Comparison of ENCODE assay signal across 17 cellular contexts in the genomic region with DNA sequence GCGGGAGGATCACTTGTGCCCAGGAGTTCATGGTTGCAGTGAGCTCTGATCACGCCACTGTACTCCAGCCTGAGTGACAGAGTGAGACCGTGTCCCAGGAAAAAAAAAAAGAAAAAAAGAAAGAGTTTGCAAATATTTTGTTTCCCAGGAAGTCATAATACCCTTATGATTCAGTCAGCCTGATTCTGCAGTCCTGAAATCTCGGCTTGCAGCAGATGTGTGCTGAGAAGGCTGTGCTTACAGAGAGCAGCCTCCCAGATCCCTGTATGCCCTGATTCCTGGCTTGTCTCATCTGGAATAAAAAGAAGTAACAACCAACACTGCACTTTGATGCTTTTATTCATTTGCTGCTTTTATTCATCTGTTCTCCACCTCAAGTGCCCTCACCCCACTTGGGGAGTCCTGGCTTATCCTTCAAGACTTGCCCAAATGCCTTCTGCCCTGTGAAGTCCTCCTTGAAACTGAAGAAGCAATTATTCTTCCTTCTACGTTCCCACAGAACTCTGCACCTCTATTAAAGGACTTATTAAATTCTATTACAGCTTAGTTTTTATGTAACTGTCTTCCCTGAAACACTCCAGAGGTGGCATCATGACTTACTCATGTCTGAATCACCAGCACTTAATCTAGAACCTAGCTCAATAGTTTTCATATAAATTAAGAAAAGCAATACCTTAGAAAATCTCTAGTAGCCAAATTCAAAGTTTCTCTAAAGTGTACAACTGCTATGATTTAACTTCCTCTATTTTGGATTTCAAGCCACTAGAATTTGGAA. TPM values are rescaled to one million over a fixed set of nuclear protein-coding genes. Genes with fewer than 3 reads are reported as not detected.
A peak's percentile ranks its signal among the peaks of the same experiment; 100 is the strongest.
DNase-seq lines count a peak whose midpoint lies in the region; ATAC-seq and TF ChIP-seq lines count a peak whose summit lies in the region.
"Had no signal": no experiment of that assay in that cellular context is flagged by ENCODE, and none has a peak within 500 bp of the region (broad histone marks: within the 10 kb centered on the region; RNA-seq: fewer than 3 reads in every experiment).

No MANE protein-coding gene starts in this region.

- no peak; the same call in 1 of the 2 replicates for TF ChIP-seq POLR2A in IMR-90 (IDR thresholded peaks at IDR 0.05; ENCODE audit: low read depth, low read length)

- in situ Hi-C loops in IMR-90 (cut with MboI; ENCODE audit: low sequenced_read_pairs), result no loop called here

- TF ChIP-seq RAD21 in IMR-90 (IDR thresholded peaks at IDR 0.05; ENCODE audit: low read length), result no peak

- no peak overlapping the region for H3K27ac Mint-ChIP-seq in activated T-helper 17 cell treated with anti-CD3 and anti-CD28 coated beads, Interleukin-2, amount 50 U/mL, for 72 hours
- no peak overlapping the region for H3K27ac Mint-ChIP-seq in activated T-helper 2 cell treated with anti-CD3 and anti-CD28 coated beads, Interferon-gamma antibody, Interleukin-2, Interleukin-4, amounts not matched to agents 10 μg/mL and 5 μg/mL and 100 μg/mL, durations not matched to agents 14 hours and 24 hours and 36 hours
- H3K27ac Mint-ChIP-seq: activated naive CD8-positive, alpha-beta T cell had no signal

- peak overlapping the region; percentile 75; the same call in 1 of the 2 replicates for H2AK5ac ChIP-seq in IMR-90 (ENCODE audit: low read depth, low read length)

- no peaks in the 10 kb centered on the region for H3K36me3 Mint-ChIP-seq in activated T-helper 17 cell treated with anti-CD3 and anti-CD28 coated beads, Interleukin-2, amount 50 U/mL, for 72 hours (ENCODE audit: low read depth)
- H3K36me3 Mint-ChIP-seq in activated T-helper 2 cell treated with anti-CD3 and anti-CD28 coated beads, Interferon-gamma antibody, Interleukin-2, Interleukin-4, amounts not matched to agents 10 μg/mL and 5 μg/mL and 100 μg/mL, durations not matched to agents 14 hours and 24 hours and 36 hours (ENCODE audit: low read depth), result no peaks in the 10 kb centered on the region

- POLR2A ChIA-PET in IMR-90 (lab: Charles Lee; ENCODE audit: unreplicated experiment), result no interaction called here

- peak overlapping the region; percentile 86 for H3K18ac ChIP-seq in IMR-90 (ENCODE audit: low read depth, low read length)

- H3K27me3 ChIP-seq in IMR-90 (ENCODE audit: control insufficient read depth, insufficient read depth, low read length), result no peaks in the 10 kb centered on the region
- H3K27me3 ChIP-seq: heart left ventricle, left lung, thyroid gland had no signal

- dilution Hi-C loops in IMR-90 (cut with HindIII; ENCODE audit: low sequenced_read_pairs, unreplicated experiment), result no loop called here

- H3K27ac ChIP-seq in IMR-90 (ENCODE audit: insufficient read depth, low read length), result peak overlapping the region; percentile 1; the same call in 1 of the 2 replicates
- H3K27ac ChIP-seq: heart left ventricle, left lung, spleen, thyroid gland had no signal

- H2BK5ac ChIP-seq in IMR-90 (ENCODE audit: low read depth, low read length, poor library complexity, severe bottlenecking), result peak overlapping the region; percentile 87

- peak overlapping the region; percentile 22; the same call in 1 of the 2 replicates for H3K23ac ChIP-seq in IMR-90 (ENCODE audit: low read depth, low read length)

- CTCF ChIA-PET in IMR-90 (lab: Yijun Ruan, JAX), result interaction anchor here (0.7 to 1.1 kb wide), 2 partner anchors 14 to 189 kb away, joined by 3 to 4 read pairs; no protein-coding TSS in a partner anchor

- H3K36me3 ChIP-seq in IMR-90 (ENCODE audit: control insufficient read depth, insufficient read depth, low read length), result no peaks in the 10 kb centered on the region
- H3K36me3 ChIP-seq: heart left ventricle, left lung, spleen, thyroid gland had no signal

- H3K27me3 Mint-ChIP-seq in activated T-helper 17 cell treated with anti-CD3 and anti-CD28 coated beads, Interleukin-2, amount 50 U/mL, for 72 hours, result peaks cover 32% of the 10 kb centered on the region
- H3K27me3 Mint-ChIP-seq in activated T-helper 2 cell treated with anti-CD3 and anti-CD28 coated beads, Interferon-gamma antibody, Interleukin-2, Interleukin-4, amounts not matched to agents 10 μg/mL and 5 μg/mL and 100 μg/mL, durations not matched to agents 14 hours and 24 hours and 36 hours (ENCODE audit: low read depth), result peaks cover 41% of the 10 kb centered on the region

- peaks cover 4% of the 10 kb centered on the region; the same call in 1 of the 2 replicates for H3K9me1 ChIP-seq in IMR-90 (ENCODE audit: insufficient read depth, low read length)

- H3K4me3 ChIP-seq in IMR-90 (ENCODE audit: insufficient read depth, low read depth, low read length), result no peak overlapping the region
- H3K4me3 ChIP-seq: heart left ventricle, left lung, spleen, thyroid gland had no signal

- peak overlapping the region; percentile 6 for H2AK9ac ChIP-seq in IMR-90 (replicated peaks; ENCODE audit: low read depth, low read length, poor library complexity)

- no peaks in the 10 kb centered on the region for H3K79me1 ChIP-seq in IMR-90 (ENCODE audit: low read depth in 1 of 2, low read length in 2 of 2)

- H4K5ac ChIP-seq in IMR-90 (ENCODE audit: low read depth, low read length), result 0 out of 2 replicates have a peak overlapping the region, but pooled peaks have one; percentile 11

- intact Hi-C loops in IMR-90 (cut with micrococcal nuclease), result no loop called here
- intact Hi-C loops in activated T-helper 2 cell treated with anti-CD3 and anti-CD28 coated beads, Interferon-gamma antibody, Interleukin-2, Interleukin-4, amounts not matched to agents 10 μg/mL and 5 μg/mL and 100 μg/mL, durations not matched to agents 14 hours and 24 hours and 36 hours (cut with micrococcal nuclease), result no loop called here
- intact Hi-C loops in left ventricle myocardium superior (cut with micrococcal nuclease), result no loop called here

- H3K56ac ChIP-seq in IMR-90 (ENCODE audit: extremely low read depth, insufficient read depth, low read length), result no peak overlapping the region

- DNase-seq in A172 (ENCODE audit: low spot score), result peak; percentile 18
- DNase-seq in IMR-90, result peak; percentile 84
- peak; percentile 24 for DNase-seq in fibroblast of the conjunctiva (ENCODE audit: low read depth)
- DNase-seq in activated T-helper 2 cell treated with anti-CD3 and anti-CD28 coated beads, Interferon-gamma antibody, Interleukin-2, Interleukin-4, amounts not matched to agents 10 μg/mL and 5 μg/mL and 100 μg/mL, durations not matched to agents 14 hours and 24 hours and 36 hours (ENCODE audit: low spot score), result no peak
- no peak for DNase-seq in left ventricle myocardium superior
- no peak for DNase-seq in NCI-H1048 (lab: John Stamatoyannopoulos, UW)
- DNase-seq: ACHN, cortex of kidney, heart left ventricle, left lung, NCI-H1105 treated with DMSO at 0.1 percent for 48 hours, NCI-H510A treated with DMSO at 0.1 percent for 48 hours, spleen, thyroid gland had no signal

- H3K4me3 Mint-ChIP-seq in activated T-helper 17 cell treated with anti-CD3 and anti-CD28 coated beads, Interleukin-2, amount 50 U/mL, for 72 hours, result no peak overlapping the region
- no peak overlapping the region for H3K4me3 Mint-ChIP-seq in activated T-helper 2 cell treated with anti-CD3 and anti-CD28 coated beads, Interferon-gamma antibody, Interleukin-2, Interleukin-4, amounts not matched to agents 10 μg/mL and 5 μg/mL and 100 μg/mL, durations not matched to agents 14 hours and 24 hours and 36 hours (ENCODE audit: low read depth)
- H3K4me3 Mint-ChIP-seq: activated naive CD8-positive, alpha-beta T cell had no signal

- peak overlapping the region; percentile 81 for H2BK120ac ChIP-seq in IMR-90 (ENCODE audit: low read depth, low read length)

- no peaks in the 10 kb centered on the region for H3K9me3 ChIP-seq in IMR-90 (ENCODE audit: control insufficient read depth, insufficient read depth, low read length)
- H3K9me3 ChIP-seq: heart left ventricle, left lung, spleen, thyroid gland had no signal

- peak overlapping the region; percentile 74 for H3K4ac ChIP-seq in IMR-90 (ENCODE audit: low read depth, low read length)

- H4K20me1 ChIP-seq in IMR-90 (ENCODE audit: insufficient read depth, low read length), result no peaks in the 10 kb centered on the region

- WGBS in IMR-90 (ENCODE audit: extremely low coverage in 2 of 2, insufficient read length in 1 of 2), 2 experiments, result no CpG with 5 or more reads among the region's 5 CpGs

- no peaks in the 10 kb centered on the region for H3K9me3 Mint-ChIP-seq in activated T-helper 17 cell treated with anti-CD3 and anti-CD28 coated beads, Interleukin-2, amount 50 U/mL, for 72 hours
- H3K9me3 Mint-ChIP-seq in activated T-helper 2 cell treated with anti-CD3 and anti-CD28 coated beads, Interferon-gamma antibody, Interleukin-2, Interleukin-4, amounts not matched to agents 10 μg/mL and 5 μg/mL and 100 μg/mL, durations not matched to agents 14 hours and 24 hours and 36 hours, result no peaks in the 10 kb centered on the region

- TF ChIP-seq CTCF in IMR-90 (conservative IDR thresholded peaks at IDR 0.05; ENCODE audit: low read depth, low read length), result no peak

- H3K14ac ChIP-seq in IMR-90 (replicated peaks; ENCODE audit: low read depth, low read length), result peak overlapping the region; percentile 48; the same call in 1 of the 2 replicates

- peaks cover 9% of the 10 kb centered on the region for H3K4me1 ChIP-seq in IMR-90 (ENCODE audit: control insufficient read depth, insufficient read depth, low read length)
- H3K4me1 ChIP-seq: left lung, spleen had no signal

- peak overlapping the region; percentile 79; the same call in 1 of the 2 replicates for H3K4me2 ChIP-seq in IMR-90 (ENCODE audit: low read depth, low read length)

- no TSS peak for BruUV-seq in IMR-90 (replicated peaks; lab: Mats Ljungman, UMichigan)

- ATAC-seq in IMR-90 (ENCODE audit: low read depth) (peak; percentile 25), left ventricle myocardium superior (no peak)
- peak; percentile 32 for ATAC-seq in activated T-helper 17 cell treated with anti-CD3 and anti-CD28 coated beads, Interleukin-2, amount 50 U/mL, for 72 hours (replicated peaks)
- no peak for ATAC-seq in activated CD4-positive, CD25-positive, alpha-beta regulatory T cell treated with anti-CD3 and anti-CD28 coated beads, Interleukin-2, amount 50 U/mL, for 24 hours

- H4K91ac ChIP-seq in IMR-90 (ENCODE audit: insufficient read depth, low read depth, low read length), result no peak overlapping the region

- peaks cover 5% of the 10 kb centered on the region for H3K4me1 Mint-ChIP-seq in activated T-helper 17 cell treated with anti-CD3 and anti-CD28 coated beads, Interleukin-2, amount 50 U/mL, for 72 hours
- peaks cover 8% of the 10 kb centered on the region for H3K4me1 Mint-ChIP-seq in activated T-helper 2 cell treated with anti-CD3 and anti-CD28 coated beads, Interferon-gamma antibody, Interleukin-2, Interleukin-4, amounts not matched to agents 10 μg/mL and 5 μg/mL and 100 μg/mL, durations not matched to agents 14 hours and 24 hours and 36 hours (ENCODE audit: low read depth)

- H4K8ac ChIP-seq in IMR-90 (ENCODE audit: low read depth in 2 of 2, low read length in 2 of 2), result peak overlapping the region in 1 of 2 experiments; percentile 70; a peak in 3 of 4 replicates

- peak overlapping the region; percentile 79; the same call in 1 of the 3 replicates for H2BK15ac ChIP-seq in IMR-90 (ENCODE audit: low read depth, low read length)

- no peak overlapping the region for H3K9ac ChIP-seq in IMR-90 (ENCODE audit: low read depth, low read length)

- H2AFZ ChIP-seq in IMR-90 (replicated peaks; ENCODE audit: low read length, poor library complexity), result no peak overlapping the region

- peak overlapping the region; percentile 70 for H2BK20ac ChIP-seq in IMR-90 (ENCODE audit: low read depth, low read length)

RNA-seq across cellular contexts. Expression of gene BPGM, which starts 27.7 kb away (rescaled TPM):
- total RNA-seq in A172 (2014; rRNA removed; shearing (Covaris generic)), result 17.5 and 19.6 TPM in 2 replicates
- 18.8 and 32.8 TPM in 2 replicates for total RNA-seq in IMR-90 (2012; rRNA removed)
- polyA plus RNA-seq in IMR-90 (2012; rRNA removed), result 16.8 and 20.0 TPM in 2 replicates
- polyA plus RNA-seq in IMR-90 (2012; cell fraction: cytosol; rRNA removed), result 5.1 and 9.8 TPM in 2 replicates
- 1.6 and 14.7 TPM in 2 replicates for polyA plus RNA-seq in IMR-90 (2012; cell fraction: nucleus; rRNA removed; ENCODE audit: low replicate concordance)
- total RNA-seq in activated T-helper 17 cell treated with anti-CD3 and anti-CD28 coated beads, Interleukin-2, amount 50 U/mL, for 72 hours, result 10 to 100 TPM; 17.2 to 20.7 TPM
- total RNA-seq in activated T-helper 2 cell treated with anti-CD3 and anti-CD28 coated beads, Interferon-gamma antibody, Interleukin-2, Interleukin-4, amounts not matched to agents 10 μg/mL and 5 μg/mL and 100 μg/mL, durations not matched to agents 14 hours and 24 hours and 36 hours, result 28.0 and 29.2 TPM in 2 replicates
- total RNA-seq in left ventricle myocardium superior, result 15.2 TPM

Comparison
In these comparisons a context has a peak if more than half of its experiments do, and no peak if none do; other contexts are left out.
1. DNase-seq: peak in A172 (single experiment), IMR-90 (single experiment) and fibroblast of the conjunctiva (single experiment); none in activated T-helper 2 cell treated with anti-CD3 and anti-CD28 coated beads, Interferon-gamma antibody, Interleukin-2, Interleukin-4, amounts not matched to agents 10 μg/mL and 5 μg/mL and 100 μg/mL, durations not matched to agents 14 hours and 24 hours and 36 hours (single experiment), left ventricle myocardium superior (single experiment) and NCI-H1048 (single experiment).
2. ATAC-seq: peak in IMR-90 (single experiment) and activated T-helper 17 cell treated with anti-CD3 and anti-CD28 coated beads, Interleukin-2, amount 50 U/mL, for 72 hours (single experiment); none in left ventricle myocardium superior (single experiment) and activated CD4-positive, CD25-positive, alpha-beta regulatory T cell treated with anti-CD3 and anti-CD28 coated beads, Interleukin-2, amount 50 U/mL, for 24 hours (0 of 2).